15 cellular contexts compared by ENCODE assay signal in genomic region chr5:172757394-172758010, GRCh38. TPM values are rescaled to one million over a fixed set of nuclear protein-coding genes. Genes with fewer than 3 reads are reported as not detected.
A peak's percentile ranks its signal among the peaks of the same experiment; 100 is the strongest.
DNase-seq lines count a peak whose midpoint lies in the region; ATAC-seq and TF ChIP-seq lines count a peak whose summit lies in the region.
"Had no signal": no experiment of that assay in that cellular context is flagged by ENCODE, and none has a peak within 500 bp of the region (broad histone marks: within the 10 kb centered on the region; RNA-seq: fewer than 3 reads in every experiment).

No MANE protein-coding gene starts in this region.

- H3K4me3 Mint-ChIP-seq in activated naive CD8-positive, alpha-beta T cell treated with anti-CD3 and anti-CD28 coated beads for 36 hours: no peak overlapping the region
- H3K4me3 Mint-ChIP-seq: CD4-positive, alpha-beta memory T cell; naive B cell had no signal

- TF ChIP-seq POLR2A in Peyer's patch (IDR thresholded peaks at IDR 0.05): no peak
- TF ChIP-seq POLR2A in sigmoid colon (IDR thresholded peaks at IDR 0.05): no peak
- TF ChIP-seq POLR2A in gastrocnemius medialis (IDR thresholded peaks at IDR 0.05): no peak

- H3K4me1 ChIP-seq in BLaER1 treated with 17β-estradiol and CSF1 and Interleukin-3, amounts not matched to agents 10 nM and 100 nM: peaks cover 20 to 32% (median 25%) of the 10 kb centered on the region in 10 experiments
- H3K4me1 ChIP-seq in Peyer's patch (no peaks in the 10 kb centered on the region), esophagus (ENCODE audit: control insufficient read depth in 2 of 2, insufficient read depth in 2 of 2, low read length in 1 of 2) (peaks cover 0 to 2% of the 10 kb centered on the region in 2 donors), sigmoid colon (peaks cover 0 to 4% (median 0%) of the 10 kb centered on the region in 4 donors), BE2C (no peaks in the 10 kb centered on the region), gastrocnemius medialis (peaks cover 0 to 3% of the 10 kb centered on the region in 2 donors)
- H3K4me1 ChIP-seq: body of pancreas had no signal

- no peaks in the 10 kb centered on the region for H3K36me3 ChIP-seq in BLaER1 treated with 17β-estradiol and CSF1 and Interleukin-3, amounts not matched to agents 10 nM and 100 nM
- H3K36me3 ChIP-seq in Peyer's patch (no peaks in the 10 kb centered on the region), esophagus (ENCODE audit: control insufficient read depth in 2 of 2, insufficient read depth in 2 of 2, low read length in 1 of 2) (no peaks in the 10 kb centered on the region), sigmoid colon (no peaks in the 10 kb centered on the region), BE2C (no peaks in the 10 kb centered on the region), gastrocnemius medialis (no peaks in the 10 kb centered on the region)
- H3K36me3 ChIP-seq: WERI-Rb-1 had no signal

- DNase-seq in Peyer's patch (no peak), sigmoid colon (peak; percentile 54), BE2C (no peak), gastrocnemius medialis (no peak)
- no peak for DNase-seq in activated naive CD8-positive, alpha-beta T cell treated with anti-CD3 and anti-CD28 coated beads for 36 hours
- DNase-seq: body of pancreas; CD4-positive, alpha-beta memory T cell; naive B cell; NCI-H1092 treated with DMSO at 0.1 percent for 48 hours; NCI-H510A; SHP77 treated with DMSO at 0.1 percent for 48 hours; WERI-Rb-1 had no signal

- H4K20me1 ChIP-seq in BLaER1 treated with 17β-estradiol and CSF1 and Interleukin-3, amounts not matched to agents 10 nM and 100 nM: no peaks in the 10 kb centered on the region

- H3K27ac Mint-ChIP-seq in activated naive CD8-positive, alpha-beta T cell treated with anti-CD3 and anti-CD28 coated beads for 36 hours: no peak overlapping the region

- no peak for TF ChIP-seq EP300 in sigmoid colon (IDR thresholded peaks at IDR 0.05)

- no peaks in the 10 kb centered on the region for H3K27me3 ChIP-seq in BLaER1 treated with 17β-estradiol and CSF1 and Interleukin-3, amounts not matched to agents 10 nM and 100 nM
- H3K27me3 ChIP-seq in Peyer's patch (no peaks in the 10 kb centered on the region), esophagus (ENCODE audit: control insufficient read depth in 1 of 2, insufficient read depth in 2 of 2, low read length in 2 of 2) (no peaks in the 10 kb centered on the region), sigmoid colon (no peaks in the 10 kb centered on the region), BE2C (no peaks in the 10 kb centered on the region), gastrocnemius medialis (no peaks in the 10 kb centered on the region)
- H3K27me3 ChIP-seq: body of pancreas had no signal

- H3K36me3 Mint-ChIP-seq in activated naive CD8-positive, alpha-beta T cell treated with anti-CD3 and anti-CD28 coated beads for 36 hours: peaks cover 3% of the 10 kb centered on the region
- H3K36me3 Mint-ChIP-seq: naive B cell had no signal

- whole genome bisulfite sequencing in esophagus, 2 donors: 85 to 86% methylated on average over 9 of the region's 9 CpGs
- WGBS in sigmoid colon, 2 donors: 78 to 88% methylated on average over 9 of the region's 9 CpGs

- H3K4me1 Mint-ChIP-seq in activated naive CD8-positive, alpha-beta T cell treated with anti-CD3 and anti-CD28 coated beads for 36 hours: no peaks in the 10 kb centered on the region

- peaks cover 5% of the 10 kb centered on the region for H3K9me3 Mint-ChIP-seq in activated naive CD8-positive, alpha-beta T cell treated with anti-CD3 and anti-CD28 coated beads for 36 hours

- in situ Hi-C loops in gastrocnemius medialis (cut with MboI; ENCODE audit: low sequenced_read_pairs in 4 of 4): no loop called here

- ATAC-seq in HG03045 (IDR thresholded peaks at IDR 0.05; ENCODE audit: unreplicated experiment) (no peak), gastrocnemius medialis (no peak)

- H3K27me3 Mint-ChIP-seq in activated naive CD8-positive, alpha-beta T cell treated with anti-CD3 and anti-CD28 coated beads for 36 hours: no peaks in the 10 kb centered on the region
- H3K27me3 Mint-ChIP-seq: CD4-positive, alpha-beta memory T cell had no signal

- H3K4me2 ChIP-seq in BLaER1 treated with 17β-estradiol and CSF1 and Interleukin-3, amounts not matched to agents 10 nM and 100 nM: peak overlapping the region; percentile 42 to 87 (median 68); a peak in 20 of 22 replicates

- H3K9me3 ChIP-seq in BLaER1 treated with 17β-estradiol and CSF1 and Interleukin-3, amounts not matched to agents 10 nM and 100 nM (replicated peaks in 1 of 11): peaks cover 0 to 20% (median 9%) of the 10 kb centered on the region in 11 experiments; a peak in 15 of 22 replicates
- no peaks in the 10 kb centered on the region for H3K9me3 ChIP-seq in Peyer's patch
- no peaks in the 10 kb centered on the region for H3K9me3 ChIP-seq in esophagus (ENCODE audit: control insufficient read depth in 2 of 2, insufficient read depth in 1 of 2, low read depth in 1 of 2, low read length in 1 of 2)
- no peaks in the 10 kb centered on the region for H3K9me3 ChIP-seq in sigmoid colon
- H3K9me3 ChIP-seq in BE2C: no peaks in the 10 kb centered on the region
- H3K9me3 ChIP-seq in gastrocnemius medialis: no peaks in the 10 kb centered on the region
- H3K9me3 ChIP-seq: body of pancreas had no signal

- H3K4me3 ChIP-seq in BLaER1 treated with 17β-estradiol and CSF1 and Interleukin-3, amounts not matched to agents 10 nM and 100 nM: no peak overlapping the region
- H3K4me3 ChIP-seq in Peyer's patch (no peak overlapping the region), esophagus (ENCODE audit: low read depth in 1 of 2, low read length in 2 of 2) (no peak overlapping the region), sigmoid colon (no peak overlapping the region), BE2C (ENCODE audit: low read depth, low read length) (no peak overlapping the region), gastrocnemius medialis (no peak overlapping the region)
- H3K4me3 ChIP-seq: body of pancreas had no signal

- peak overlapping the region in 2 of 11 experiments; percentile 51 to 68; a peak in 3 of 22 replicates for H3K9ac ChIP-seq in BLaER1 treated with 17β-estradiol and CSF1 and Interleukin-3, amounts not matched to agents 10 nM and 100 nM

- peak overlapping the region in 3 of 11 experiments; percentile 46 to 83 (median 72); a peak in 5 of 22 replicates for H3K27ac ChIP-seq in BLaER1 treated with 17β-estradiol and CSF1 and Interleukin-3, amounts not matched to agents 10 nM and 100 nM
- peak overlapping the region in 3 of 4 donors; percentile 15 to 54 (median 44) for H3K27ac ChIP-seq in Peyer's patch
- peak overlapping the region; percentile 26 to 47 for H3K27ac ChIP-seq in esophagus (ENCODE audit: low read depth in 2 of 2, low read length in 1 of 2)
- H3K27ac ChIP-seq in sigmoid colon: peak overlapping the region; percentile 17 to 46 (median 36)
- peak overlapping the region in 2 of 4 donors; percentile 21 to 55 for H3K27ac ChIP-seq in gastrocnemius medialis
- H3K27ac ChIP-seq: body of pancreas, WERI-Rb-1 had no signal

- intact Hi-C loops in sigmoid colon (cut with DNase I): no loop called here
- intact Hi-C loops in gastrocnemius medialis (cut with DNase I; ENCODE audit: low total_unique reads): no loop called here

- TF ChIP-seq CTCF in Peyer's patch (IDR thresholded peaks at IDR 0.05): no peak
- no peak for TF ChIP-seq CTCF in sigmoid colon (IDR thresholded peaks at IDR 0.05)
- no peak for TF ChIP-seq CTCF in BE2C (IDR thresholded peaks at IDR 0.05; ENCODE audit: low read depth, low read length)
- TF ChIP-seq CTCF in gastrocnemius medialis (IDR thresholded peaks at IDR 0.05 in 4 of 5, conservative IDR thresholded peaks at IDR 0.05 in 1 of 5): no peak

RNA-seq across cellular contexts. Expression of gene DUSP1, which starts 13.5 kb away (rescaled TPM):
- 100 to 1,000 TPM; 155 to 427 (median 285) TPM for total RNA-seq in Peyer's patch
- polyA plus RNA-seq in esophagus: 100 to 1,000 TPM in 1 of 2 donors, 10 to 100 TPM in 1; 90.4 to 129 TPM
- total RNA-seq in sigmoid colon: 1,000 to 10,000 TPM in 1 of 4 donors, 100 to 1,000 TPM in 3; 449 to 1,033 (median 779) TPM
- polyA plus RNA-seq in sigmoid colon: 100 to 1,000 TPM in 2 of 3 donors, 10 to 100 TPM in 1; 99.9 to 253 (median 136) TPM
- polyA plus RNA-seq in BE2C (2012; ENCODE audit: insufficient read depth, insufficient read length, low read depth): 19.5 TPM
- total RNA-seq in gastrocnemius medialis: 1,000 to 10,000 TPM in 1 of 4 donors, 100 to 1,000 TPM in 3; 345 to 1,004 (median 793) TPM
- 1 to 10 TPM; 8.7 to 8.9 TPM for total RNA-seq in activated naive CD8-positive, alpha-beta T cell treated with anti-CD3 and anti-CD28 coated beads for 36 hours

Comparison
In these comparisons a context has a peak if more than half of its experiments do, and no peak if none do; other contexts are left out.
1. RNA of gene DUSP1, which starts 13.5 kb away (total RNA-seq): 345 to 1,004 TPM in gastrocnemius medialis, 449 to 1,033 TPM in sigmoid colon and 155 to 427 TPM in Peyer's patch; 8.7 to 8.9 TPM in activated naive CD8-positive, alpha-beta T cell treated with anti-CD3 and anti-CD28 coated beads for 36 hours; every median in the first group is over 10 times any median in the second.